Comparison of ENCODE assay signal across 20 cellular contexts in genomic region chr12:11431486-11431885, GRCh38. TPM values are rescaled to one million over a fixed set of nuclear protein-coding genes. Genes with fewer than 3 reads are reported as not detected.
"Had no signal": no experiment of that assay in that cellular context is flagged by ENCODE, and none has a peak within 500 bp of the region (broad histone marks: within the 10 kb centered on the region; RNA-seq: fewer than 3 reads in every experiment).

No MANE protein-coding gene starts in this region.

- FAIRE-seq: astrocyte had no signal

- ATAC-seq: SK-N-SH treated with all-trans-retinoic acid at 6 μM for 48 hours had no signal

- H3K4me1 ChIP-seq: Peyer's patch, SJSA1 had no signal

- H3K9me3 ChIP-seq: Peyer's patch, SJSA1 had no signal

- H3K36me3 ChIP-seq: Peyer's patch, SJSA1 had no signal

- H3K27me3 ChIP-seq: Peyer's patch, SJSA1 had no signal

- DNase-seq: activated B cell treated with CpG ODN at 0.5 μM for 24 hours; activated CD4-positive, alpha-beta memory T cell treated with anti-CD3 and anti-CD28 coated beads, Interleukin-2, amount 10 ng/mL, durations not matched to agents 7 days and 5 days; activated CD4-positive, alpha-beta T cell treated with anti-CD3 and anti-CD28 coated beads for 1 hour; activated CD4-positive, alpha-beta T cell treated with anti-CD3 and anti-CD28 coated beads, Interleukin-2, amount 10 ng/mL, durations not matched to agents 7 days and 5 days; activated naive CD4-positive, alpha-beta T cell; activated T-cell treated with anti-CD3 and anti-CD28 coated beads for 4 hours; amygdala; MM.1S; NCI-H1105 treated with DMSO at 0.1 percent for 48 hours; NCI-H1436 treated with DMSO at 0.1 percent for 48 hours; NCI-H187; NCI-H2081; NCI-H510A treated with DMSO at 0.1 percent for 48 hours; Peyer's patch; SHP77; SW 1271 had no signal

- H3K4me3 ChIP-seq: Peyer's patch, SJSA1 had no signal

- H3K27ac ChIP-seq: Peyer's patch, SJSA1 had no signal

RNA-seq across cellular contexts. Expression of gene PRB2, which starts 36.1 kb away (rescaled TPM):
- total RNA-seq: activated B cell treated with CpG ODN at 0.5 μM for 24 hours; activated CD4-positive, alpha-beta memory T cell treated with anti-CD3 and anti-CD28 coated beads, Interleukin-2, amount 10 ng/mL, durations not matched to agents 7 days and 5 days; activated CD4-positive, alpha-beta T cell treated with anti-CD3 and anti-CD28 coated beads, Interleukin-2, amount 10 ng/mL, durations not matched to agents 7 days and 5 days; activated CD8-positive, alpha-beta memory T cell treated with anti-CD3 and anti-CD28 coated beads for 36 hours; astrocyte; Peyer's patch; SJSA1 had no signal
